ENCODE assay signal across 9 cellular contexts in the genomic region with DNA sequence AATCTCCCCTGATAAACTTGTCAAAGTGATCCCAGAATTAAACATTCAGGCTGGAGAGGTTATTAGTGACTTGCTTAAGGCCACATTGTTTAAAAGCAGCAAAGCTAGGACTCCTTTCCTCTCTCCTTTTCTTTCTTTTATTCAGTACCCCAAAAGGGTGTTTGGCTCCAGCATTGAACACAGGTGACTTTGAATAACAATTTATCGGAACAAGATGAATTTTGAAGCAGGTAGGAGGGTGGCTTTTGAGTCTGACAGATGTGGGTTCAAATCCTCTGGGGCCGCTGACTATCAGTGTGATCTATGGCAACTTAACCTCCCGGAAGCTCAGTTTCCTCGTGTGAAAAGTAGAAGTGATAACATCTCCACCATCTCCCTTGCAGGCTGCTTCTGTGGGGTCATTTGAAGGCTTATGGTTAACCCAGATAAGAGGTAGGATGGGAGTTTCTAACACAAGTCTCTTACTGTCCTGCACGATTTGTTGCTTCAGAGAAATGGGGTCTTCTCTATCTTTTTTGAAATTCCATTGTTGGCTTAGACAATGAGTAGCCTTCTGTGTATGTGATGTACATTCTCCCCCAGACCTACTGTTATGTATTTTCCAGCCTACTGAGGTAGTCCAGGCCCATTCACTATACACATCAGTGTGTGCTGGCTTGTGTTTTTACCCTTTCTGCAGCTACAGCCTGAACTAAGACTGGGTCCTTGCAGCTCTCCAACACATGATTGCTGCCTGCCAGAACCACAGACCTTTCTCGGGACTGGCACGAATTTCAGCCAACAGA. TPM values are rescaled to one million over a fixed set of nuclear protein-coding genes. Genes with fewer than 3 reads are reported as not detected.
DNase-seq lines count a peak whose midpoint lies in the region; ATAC-seq and TF ChIP-seq lines count a peak whose summit lies in the region.
"Had no signal": no experiment of that assay in that cellular context is flagged by ENCODE, and none has a peak within 500 bp of the region (broad histone marks: within the 10 kb centered on the region; RNA-seq: fewer than 3 reads in every experiment).

No MANE protein-coding gene starts in this region.

- no peaks in the 10 kb centered on the region for H3K27me3 ChIP-seq in Panc1 (ENCODE audit: control insufficient read depth, insufficient read depth, low read length)
- no peaks in the 10 kb centered on the region for H3K27me3 ChIP-seq in psoas muscle (ENCODE audit: insufficient read depth in 3 of 3, low read length in 2 of 3)

- H3K27ac ChIP-seq in Panc1 (ENCODE audit: low read length) (peak overlapping the region; percentile 2), psoas muscle (peak overlapping the region; percentile 86)

- ATAC-seq in GM19025 (IDR thresholded peaks at IDR 0.05; ENCODE audit: low read depth, unreplicated experiment) (peak; percentile 28), Panc1 (peak; percentile 12; the same call in 1 of the 2 replicates), psoas muscle (peak in 1 of 4 donors; percentile 2)
- ATAC-seq in stimulated activated naive B cell treated with anti-CD40 and anti-IgM and Interleukin-4, amounts not matched to agents 10 μg/mL and 1 μg/mL and 100 μg/mL, for 72 hours (replicated peaks) = no peak

- no peak for DNase-seq in Panc1 (ENCODE audit: low read depth, low spot score)
- DNase-seq in cerebellum (ENCODE audit: low spot score) = peak; percentile 53
- DNase-seq in psoas muscle = no peak
- no peak for DNase-seq in cerebellar nuclear complex (lab: John Stamatoyannopoulos, UW)
- DNase-seq in stimulated activated naive B cell treated with anti-CD40 and anti-IgM and Interleukin-4, amounts not matched to agents 10 μg/mL and 1 μg/mL and 100 μg/mL, for 72 hours = no peak
- DNase-seq in GM13977 (ENCODE audit: low spot score) = no peak
- no peak for DNase-seq in D341Med (ENCODE audit: low spot score)
- DNase-seq: endodermal cell had no signal

- 54 to 65% (median 61%) methylated on average over 7 of the region's 7 CpGs for WGBS in psoas muscle, 3 donors

- intact Hi-C loops in Panc1 (cut with micrococcal nuclease; ENCODE audit: unreplicated experiment) = no loop called here
- intact Hi-C loops in psoas muscle (cut with DNase I) = no loop called here

- no peak overlapping the region for H3K27ac Mint-ChIP-seq in stimulated activated naive B cell treated with anti-CD40 and anti-IgM and Interleukin-4, amounts not matched to agents 10 μg/mL and 1 μg/mL and 100 μg/mL, for 72 hours
- H3K27ac Mint-ChIP-seq: endodermal cell had no signal

- CTCF ChIA-PET in Panc1 (lab: Charles Lee) = interaction anchor here (0.5 kb wide), 1 partner anchor 23 kb away, joined by 3 read pairs; no protein-coding TSS in a partner anchor

- TF ChIP-seq CTCF in Panc1 (IDR thresholded peaks at IDR 0.05) (no peak), psoas muscle (IDR thresholded peaks at IDR 0.05) (no peak), GM13977 (IDR thresholded peaks at IDR 0.05; ENCODE audit: extremely low read depth, insufficient read depth, missing control alignments) (no peak)

- no peaks in the 10 kb centered on the region for H3K27me3 Mint-ChIP-seq in stimulated activated naive B cell treated with anti-CD40 and anti-IgM and Interleukin-4, amounts not matched to agents 10 μg/mL and 1 μg/mL and 100 μg/mL, for 72 hours

- no peaks in the 10 kb centered on the region for H3K36me3 Mint-ChIP-seq in stimulated activated naive B cell treated with anti-CD40 and anti-IgM and Interleukin-4, amounts not matched to agents 10 μg/mL and 1 μg/mL and 100 μg/mL, for 72 hours

- H3K4me3 ChIP-seq in Panc1 (ENCODE audit: low read depth in 2 of 2, low read length in 2 of 2) = no peak overlapping the region
- H3K4me3 ChIP-seq in psoas muscle = peak overlapping the region; percentile 24

- H3K9me3 ChIP-seq in Panc1 (ENCODE audit: control insufficient read depth, insufficient read depth, low read depth, low read length) = peaks cover 3% of the 10 kb centered on the region; the same call in 1 of the 2 replicates
- H3K9me3 ChIP-seq in psoas muscle = no peaks in the 10 kb centered on the region

- POLR2A ChIA-PET in Panc1 (lab: Charles Lee) = no interaction called here

- no TSS peak for BruUV-seq in Panc1 (replicated peaks; lab: Mats Ljungman, UMichigan)

- H3K36me3 ChIP-seq in Panc1 (ENCODE audit: control insufficient read depth, insufficient read depth, low read length) (no peaks in the 10 kb centered on the region), psoas muscle (ENCODE audit: insufficient read depth in 1 of 2, low read depth in 1 of 2) (no peaks in the 10 kb centered on the region)

- peaks cover 11% of the 10 kb centered on the region for H3K4me1 ChIP-seq in Panc1 (ENCODE audit: control insufficient read depth, insufficient read depth, low read length)
- H3K4me1 ChIP-seq in psoas muscle = peaks cover 25% of the 10 kb centered on the region

- in situ Hi-C loops in Panc1 (cut with HindIII; ENCODE audit: low pct_unique_long_range_greater_than_20kb, low sequenced_read_pairs) = no loop called here
- in situ Hi-C loops in GM13977 (cut with MboI; ENCODE audit: low pct_unique_long_range_greater_than_20kb, low sequenced_read_pairs, unreplicated experiment) = no loop called here

- H3K9me3 Mint-ChIP-seq in stimulated activated naive B cell treated with anti-CD40 and anti-IgM and Interleukin-4, amounts not matched to agents 10 μg/mL and 1 μg/mL and 100 μg/mL, for 72 hours = no peaks in the 10 kb centered on the region
- H3K9me3 Mint-ChIP-seq: endodermal cell had no signal

- H3K4me1 Mint-ChIP-seq in stimulated activated naive B cell treated with anti-CD40 and anti-IgM and Interleukin-4, amounts not matched to agents 10 μg/mL and 1 μg/mL and 100 μg/mL, for 72 hours = peaks cover 11 to 13% of the 10 kb centered on the region in 2 donors

- no peak overlapping the region for H3K4me3 Mint-ChIP-seq in stimulated activated naive B cell treated with anti-CD40 and anti-IgM and Interleukin-4, amounts not matched to agents 10 μg/mL and 1 μg/mL and 100 μg/mL, for 72 hours
- H3K4me3 Mint-ChIP-seq: endodermal cell had no signal

RNA-seq across cellular contexts. Expression of a gene that starts 29.0 kb away (rescaled TPM):
- total RNA-seq in Panc1 (2021; ENCODE audit: unreplicated experiment) (70.0 TPM), cerebellum (51.2 TPM), psoas muscle (100 to 1,000 TPM in 3 of 4 donors, 10 to 100 TPM in 1; 93.8 to 213 (median 164) TPM)
- 74.0 TPM for polyA plus RNA-seq in Panc1 (2012; ENCODE audit: insufficient read length)
- polyA plus RNA-seq in psoas muscle = 100 to 1,000 TPM in 1 of 3 donors, 10 to 100 TPM in 2; 40.1 to 137 (median 60.0) TPM

RNA-seq across cellular contexts. Expression of a gene that starts 55.0 kb away (rescaled TPM):
- total RNA-seq in Panc1 (2021; ENCODE audit: unreplicated experiment) = 43.0 TPM
- polyA plus RNA-seq in Panc1 (2012; ENCODE audit: insufficient read length) = 9.5 TPM
- total RNA-seq in cerebellum = 35.3 TPM
- total RNA-seq in psoas muscle = 10 to 100 TPM in 3 of 4 donors, 1 to 10 TPM in 1; 9.7 to 21.6 (median 14.3) TPM
- 1 to 10 TPM; 3.8 to 6.2 (median 6.1) TPM for polyA plus RNA-seq in psoas muscle

Comparison
In these comparisons a context has a peak if more than half of its experiments do, and no peak if none do; other contexts are left out.
1. ATAC-seq: peak in GM19025 (single experiment) and Panc1 (single experiment); none in stimulated activated naive B cell treated with anti-CD40 and anti-IgM and Interleukin-4, amounts not matched to agents 10 μg/mL and 1 μg/mL and 100 μg/mL, for 72 hours (0 of 2).